In the genomic region with DNA sequence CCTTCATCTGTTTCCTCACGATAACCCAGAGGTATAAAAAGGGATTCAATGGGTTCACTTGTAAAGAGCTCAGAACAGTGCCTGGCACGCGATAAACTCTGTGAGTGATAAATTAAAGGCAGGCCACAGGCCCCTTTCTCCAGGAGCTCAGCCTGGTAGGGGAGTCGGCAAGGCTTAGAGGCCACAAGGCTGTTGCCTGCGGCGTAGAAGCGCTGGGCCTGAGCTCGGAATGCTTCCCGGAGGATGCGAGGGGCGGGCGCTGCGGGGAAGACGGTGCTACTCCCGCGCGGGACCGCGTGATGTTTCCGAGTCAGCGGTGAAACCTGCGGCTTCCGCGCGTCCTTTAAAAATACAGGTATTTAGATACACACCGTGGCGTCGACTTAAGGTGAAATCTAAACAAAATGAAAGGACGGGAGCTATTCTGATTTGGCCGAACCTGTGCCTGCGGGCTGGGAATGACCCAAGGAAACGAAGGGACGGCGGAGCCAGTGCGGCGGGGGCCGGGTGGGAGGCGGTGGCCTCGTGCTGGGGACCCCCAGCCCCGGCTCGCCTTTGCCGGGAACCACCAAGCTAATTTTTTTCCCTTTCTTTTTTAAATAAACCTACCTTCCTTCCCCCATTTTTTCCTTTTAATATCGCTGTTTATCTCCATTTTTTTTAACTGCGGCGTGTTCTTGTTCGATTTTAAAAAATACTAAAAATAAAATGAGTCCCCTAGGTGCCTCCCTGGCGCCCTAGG, we compare ENCODE assay signal across 13 cellular contexts. TPM values are rescaled to one million over a fixed set of nuclear protein-coding genes. Genes with fewer than 3 reads are reported as not detected.
DNase-seq lines count a peak whose midpoint lies in the region; ATAC-seq and TF ChIP-seq lines count a peak whose summit lies in the region.
"Had no signal": no experiment of that assay in that cellular context is flagged by ENCODE, and none has a peak within 500 bp of the region (broad histone marks: within the 10 kb centered on the region; RNA-seq: fewer than 3 reads in every experiment).

No MANE protein-coding gene starts in this region.

- no peak overlapping the region for H3K9ac ChIP-seq in HUES6 (ENCODE audit: low read length)
- H3K9ac ChIP-seq: BLaER1 treated with 17β-estradiol and CSF1 and Interleukin-3, amounts not matched to agents 10 nM and 100 nM had no signal

- peak overlapping the region; percentile 36 for H3K4me3 ChIP-seq in HUES6 (ENCODE audit: low read depth, low read length)
- no peak overlapping the region for H3K4me3 ChIP-seq in foreskin fibroblast (ENCODE audit: low read depth in 1 of 2, low read length in 2 of 2)
- H3K4me3 ChIP-seq: BLaER1 treated with 17β-estradiol and CSF1 and Interleukin-3, amounts not matched to agents 10 nM and 100 nM; lung had no signal

- no peaks in the 10 kb centered on the region for H3K9me3 ChIP-seq in HUES6 (ENCODE audit: control insufficient read depth, insufficient read depth, low read depth, low read length)
- H3K9me3 ChIP-seq: breast epithelium had no signal

- H3K4me3 Mint-ChIP-seq in CD14-positive monocyte (peak overlapping the region; percentile 34 to 74), endothelial cell (ENCODE audit: unreplicated experiment) (peak overlapping the region; percentile 21), neural crest cell (peak overlapping the region; percentile 36)

- H3K27me3 Mint-ChIP-seq in CD14-positive monocyte (ENCODE audit: low read depth in 3 of 3) (peaks cover 83 to 93% (median 87%) of the 10 kb centered on the region in 3 donors), endothelial cell (ENCODE audit: unreplicated experiment) (peaks cover 29% of the 10 kb centered on the region), neural crest cell (ENCODE audit: low read depth) (peaks cover 97% of the 10 kb centered on the region)

- no peak for DNase-seq in CD14-positive monocyte (ENCODE audit: low spot score)
- no peak for DNase-seq in endothelial cell (ENCODE audit: low spot score)
- no peak for DNase-seq in neural crest cell (ENCODE audit: low read depth, low spot score)
- no peak for DNase-seq in stimulated activated CD4-positive, alpha-beta T cell treated with anti-CD3 and anti-CD28 coated beads, Interleukin-4, amount 100 ng/mL, for 4 hours
- DNase-seq in foreskin fibroblast = no peak
- DNase-seq in inferior parietal cortex (ENCODE audit: extremely low spot score) = no peak
- DNase-seq: activated CD8-positive, alpha-beta memory T cell treated with anti-CD3 and anti-CD28 coated beads for 24 hours; NCI-H82 had no signal

- H3K36me3 Mint-ChIP-seq in CD14-positive monocyte = peaks cover 0 to 6% of the 10 kb centered on the region in 2 donors
- H3K36me3 Mint-ChIP-seq in endothelial cell (ENCODE audit: low read depth, unreplicated experiment) = no peaks in the 10 kb centered on the region
- peaks cover 6% of the 10 kb centered on the region for H3K36me3 Mint-ChIP-seq in neural crest cell (ENCODE audit: low read depth)

- no peak for ATAC-seq in HG02798 (IDR thresholded peaks at IDR 0.05; ENCODE audit: poor library complexity, unreplicated experiment)

- peaks cover 22% of the 10 kb centered on the region; the same call in 1 of the 2 replicates for H3K4me1 ChIP-seq in HUES6 (ENCODE audit: control insufficient read depth, insufficient read depth, low read length)
- H3K4me1 ChIP-seq: BLaER1 treated with 17β-estradiol and CSF1 and Interleukin-3, amounts not matched to agents 10 nM and 100 nM had no signal

- peaks cover 0 to 25% (median 8%) of the 10 kb centered on the region in 7 donors for H3K9me3 Mint-ChIP-seq in CD14-positive monocyte
- H3K9me3 Mint-ChIP-seq in endothelial cell (ENCODE audit: unreplicated experiment) = no peaks in the 10 kb centered on the region
- H3K9me3 Mint-ChIP-seq in neural crest cell = no peaks in the 10 kb centered on the region

- H3K27ac ChIP-seq in HUES6 (ENCODE audit: low read depth, low read length) = no peak overlapping the region
- H3K27ac ChIP-seq: BLaER1 treated with 17β-estradiol and CSF1 and Interleukin-3, amounts not matched to agents 10 nM and 100 nM; breast epithelium had no signal

- H3K4me1 Mint-ChIP-seq in CD14-positive monocyte (peaks cover 10% of the 10 kb centered on the region), endothelial cell (ENCODE audit: unreplicated experiment) (peaks cover 7% of the 10 kb centered on the region), neural crest cell (peaks cover 19% of the 10 kb centered on the region)

- no peaks in the 10 kb centered on the region for H3K36me3 ChIP-seq in HUES6 (ENCODE audit: control insufficient read depth, insufficient read depth, low read length)
- H3K36me3 ChIP-seq: BLaER1 treated with 17β-estradiol and CSF1 and Interleukin-3, amounts not matched to agents 10 nM and 100 nM; breast epithelium had no signal

- intact Hi-C loops in CD14-positive monocyte (cut with micrococcal nuclease) = no loop called here

- peak overlapping the region in 1 of 7 donors; percentile 8 for H3K27ac Mint-ChIP-seq in CD14-positive monocyte
- H3K27ac Mint-ChIP-seq in endothelial cell (ENCODE audit: unreplicated experiment) = no peak overlapping the region
- no peak overlapping the region for H3K27ac Mint-ChIP-seq in neural crest cell (ENCODE audit: unreplicated experiment)

- TF ChIP-seq CTCF in CD14-positive monocyte (IDR thresholded peaks at IDR 0.05) (no peak), endothelial cell (IDR thresholded peaks at IDR 0.05; ENCODE audit: unreplicated experiment) (no peak), neural crest cell (conservative IDR thresholded peaks at IDR 0.05) (no peak), foreskin fibroblast (IDR thresholded peaks at IDR 0.05; ENCODE audit: low read depth, low read length) (no peak)

- H3K27me3 ChIP-seq in HUES6 (ENCODE audit: control insufficient read depth, insufficient read depth, low read length) = peaks cover 99% of the 10 kb centered on the region

RNA-seq across cellular contexts. Expression of a gene that starts 6.2 kb away (rescaled TPM):
- polyA plus RNA-seq in CD14-positive monocyte = not detected
- total RNA-seq in endothelial cell (ENCODE audit: unreplicated experiment) (not detected), neural crest cell (4.5 and 5.0 TPM in 2 replicates)
- total RNA-seq: lung had no signal
- polyA plus RNA-seq: lung had no signal
